31 cellular contexts compared by ENCODE assay signal in the genomic region with DNA sequence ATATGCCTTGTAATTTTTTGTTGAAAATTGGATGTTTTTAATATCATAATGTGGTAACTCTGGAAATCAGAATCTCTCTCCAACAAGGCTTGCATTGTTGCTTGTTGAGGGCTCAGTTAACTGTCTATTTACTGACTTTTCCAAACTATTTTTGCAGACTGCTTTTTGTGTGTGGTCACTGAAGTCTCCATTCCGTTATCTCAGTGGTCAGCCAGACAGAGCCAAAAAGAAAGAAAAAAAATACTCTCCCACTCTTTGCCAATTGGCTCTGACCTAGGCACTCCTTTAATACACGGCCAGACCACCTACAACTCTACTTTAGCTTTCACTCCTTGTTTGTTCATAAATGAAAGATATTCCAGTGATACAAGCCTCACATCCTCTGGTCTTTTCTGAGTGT.
"Had no signal": no experiment of that assay in that cellular context is flagged by ENCODE, and none has a peak within 500 bp of the region (broad histone marks: within the 10 kb centered on the region; RNA-seq: fewer than 3 reads in every experiment).

No MANE protein-coding gene starts in this region.

- H3K27ac Mint-ChIP-seq: natural killer cell; nephron; neural progenitor cell; progenitor cell of endocrine pancreas; stimulated activated memory B cell treated with anti-CD40 and anti-IgM and Interleukin-4, amounts not matched to agents 10 μg/mL and 1 μg/mL and 100 μg/mL, for 72 hours; stimulated activated naive CD8-positive, alpha-beta T cell treated with anti-CD3 and anti-CD28 coated beads, Interleukin-15, amount 100 ng/mL, for 72 hours; type B pancreatic cell had no signal

- H3K4me1 Mint-ChIP-seq: natural killer cell; neural progenitor cell; stimulated activated memory B cell treated with anti-CD40 and anti-IgM and Interleukin-4, amounts not matched to agents 10 μg/mL and 1 μg/mL and 100 μg/mL, for 72 hours; stimulated activated naive CD8-positive, alpha-beta T cell treated with anti-CD3 and anti-CD28 coated beads, Interleukin-15, amount 100 ng/mL, for 72 hours had no signal

- H3K4me3 Mint-ChIP-seq: natural killer cell; nephron; neural progenitor cell; stimulated activated memory B cell treated with anti-CD40 and anti-IgM and Interleukin-4, amounts not matched to agents 10 μg/mL and 1 μg/mL and 100 μg/mL, for 72 hours; stimulated activated naive CD8-positive, alpha-beta T cell treated with anti-CD3 and anti-CD28 coated beads, Interleukin-15, amount 100 ng/mL, for 72 hours; type B pancreatic cell had no signal

- H3K27me3 Mint-ChIP-seq: progenitor cell of endocrine pancreas; stimulated activated memory B cell treated with anti-CD40 and anti-IgM and Interleukin-4, amounts not matched to agents 10 μg/mL and 1 μg/mL and 100 μg/mL, for 72 hours; stimulated activated naive CD8-positive, alpha-beta T cell treated with anti-CD3 and anti-CD28 coated beads, Interleukin-15, amount 100 ng/mL, for 72 hours; type B pancreatic cell had no signal

- H3K9me3 ChIP-seq: ovary, psoas muscle, right lobe of liver, spleen, suprapubic skin, testis, tibial artery, transverse colon, upper lobe of right lung, vagina had no signal

- H3K36me3 Mint-ChIP-seq: natural killer cell had no signal

- H3K4me3 ChIP-seq: neural progenitor cell, ovary, psoas muscle, right lobe of liver, skin epidermis, smooth muscle cell, spleen, suprapubic skin, testis, tibial artery, transverse colon, upper lobe of right lung, vagina had no signal

- H3K9me3 Mint-ChIP-seq: natural killer cell; nephron; neural progenitor cell; stimulated activated memory B cell treated with anti-CD40 and anti-IgM and Interleukin-4, amounts not matched to agents 10 μg/mL and 1 μg/mL and 100 μg/mL, for 72 hours; stimulated activated naive CD8-positive, alpha-beta T cell treated with anti-CD3 and anti-CD28 coated beads, Interleukin-15, amount 100 ng/mL, for 72 hours; type B pancreatic cell had no signal

- H3K27ac ChIP-seq: neural progenitor cell, ovary, parathyroid adenoma, psoas muscle, right lobe of liver, skin epidermis, spleen, suprapubic skin, testis, tibial artery, transverse colon, upper lobe of right lung, vagina had no signal

- H3K36me3 ChIP-seq: neural progenitor cell, ovary, right lobe of liver, transverse colon, upper lobe of right lung, vagina had no signal

- H3K27me3 ChIP-seq: neural progenitor cell, ovary, right lobe of liver, spleen, suprapubic skin, testis, tibial artery, transverse colon, upper lobe of right lung, vagina had no signal

- H3K9ac ChIP-seq: neural progenitor cell, parathyroid adenoma had no signal

- H2AFZ ChIP-seq: neural progenitor cell, parathyroid adenoma had no signal

- H3K4me2 ChIP-seq: neural progenitor cell, smooth muscle cell had no signal

- H3K79me2 ChIP-seq: parathyroid adenoma had no signal

- DNase-seq: natural killer cell; occipital lobe; ovary; posterior cingulate gyrus; psoas muscle; right cardiac atrium; right lobe of liver; spleen; stimulated activated CD4-positive, alpha-beta T cell treated with anti-CD3 and anti-CD28 coated beads, Interleukin-12 subunit alpha, Interleukin-12 subunit beta, amount 100 ng/mL, for 4 hours; stimulated activated CD4-positive, alpha-beta T cell treated with anti-CD3 and anti-CD28 coated beads, Interleukin-1b, Interleukin-23, amount 100 ng/mL, for 48 hours; stimulated activated CD4-positive, alpha-beta T cell treated with anti-CD3 and anti-CD28 coated beads, Interleukin-4, amount 100 ng/mL, for 1 hour; stimulated activated CD4-positive, alpha-beta T cell treated with anti-CD3 and anti-CD28 coated beads, Interleukin-4, amount 100 ng/mL, for 4 hours; stimulated activated CD8-positive, alpha-beta memory T cell treated with anti-CD3 and anti-CD28 coated beads, Interleukin-4, amount 100 ng/mL, for 48 hours; stimulated activated naive CD4-positive, alpha-beta T cell; stimulated activated naive CD8-positive, alpha-beta T cell treated with anti-CD3 and anti-CD28 coated beads, Interleukin-15, amount 100 ng/mL, for 72 hours; stimulated activated naive CD8-positive, alpha-beta T cell treated with anti-CD3 and anti-CD28 coated beads, Interleukin-15, Interleukin-2, amounts not matched to agents 100 U/mL and 50 U/mL, for 24 hours; substantia nigra; testis; tibial artery; transverse colon; upper lobe of right lung had no signal

- H3K4me1 ChIP-seq: neural progenitor cell, parathyroid adenoma, psoas muscle, right lobe of liver, spleen, suprapubic skin, testis, tibial artery, transverse colon, upper lobe of right lung, vagina had no signal

- ATAC-seq: natural killer cell; psoas muscle; right lobe of liver; stimulated activated memory B cell treated with anti-CD40 and anti-IgM and Interleukin-4, amounts not matched to agents 10 μg/mL and 1 μg/mL and 100 μg/mL, for 72 hours; stimulated activated naive CD8-positive, alpha-beta T cell treated with anti-CD3 and anti-CD28 coated beads, Interleukin-15, amount 100 ng/mL, for 72 hours; stimulated activated naive CD8-positive, alpha-beta T cell treated with anti-CD3 and anti-CD28 coated beads, Interleukin-15, Interleukin-2, amounts not matched to agents 100 U/mL and 50 U/mL, for 24 hours; upper lobe of right lung had no signal
